39 cellular contexts compared by ENCODE assay signal in genomic region chr9:89187541-89187940, GRCh38. TPM values are rescaled to one million over a fixed set of nuclear protein-coding genes. Genes with fewer than 3 reads are reported as not detected.
"Had no signal": no experiment of that assay in that cellular context is flagged by ENCODE, and none has a peak within 500 bp of the region (broad histone marks: within the 10 kb centered on the region; RNA-seq: fewer than 3 reads in every experiment).

No MANE protein-coding gene starts in this region.

- H3K4me1 ChIP-seq: ascending aorta had no signal

- H3K27me3 Mint-ChIP-seq: brain had no signal

- H3K36me3 Mint-ChIP-seq: activated CD8-positive, alpha-beta memory T cell treated with anti-CD3 and anti-CD28 coated beads, Interleukin-2, amount 10 ng/mL, durations not matched to agents 7 days and 5 days; activated naive CD4-positive, alpha-beta T cell treated with anti-CD3 and anti-CD28 coated beads, Interleukin-2, amount 10 ng/mL, durations not matched to agents 7 days and 5 days; activated naive CD4-positive, alpha-beta T cell treated with anti-CD3 and anti-CD28 coated beads, Interleukin-2, amount 50 U/mL, for 24 hours; activated naive CD8-positive, alpha-beta T cell treated with anti-CD3 and anti-CD28 coated beads, Interleukin-2, amount 10 ng/mL, durations not matched to agents 7 days and 5 days; brain had no signal

- DNase-seq: activated B cell treated with CpG ODN at 0.5 μM for 24 hours; activated CD4-positive, alpha-beta memory T cell treated with anti-CD3 and anti-CD28 coated beads, Interleukin-2, amount 10 ng/mL, durations not matched to agents 7 days and 5 days; activated CD4-positive, alpha-beta T cell treated with anti-CD3 and anti-CD28 coated beads for 1 hour; activated CD4-positive, alpha-beta T cell treated with anti-CD3 and anti-CD28 coated beads for 36 hours; activated CD4-positive, alpha-beta T cell treated with anti-CD3 and anti-CD28 coated beads for 48 hours; activated CD4-positive, alpha-beta T cell treated with anti-CD3 and anti-CD28 coated beads, Interleukin-2, amount 10 ng/mL, durations not matched to agents 7 days and 5 days; activated CD4-positive, alpha-beta T cell treated with anti-CD3 and anti-CD28 coated beads, Interleukin-2, amount 50 U/mL, for 48 hours; activated CD8-positive, alpha-beta memory T cell treated with anti-CD3 and anti-CD28 coated beads for 24 hours; activated CD8-positive, alpha-beta memory T cell treated with anti-CD3 and anti-CD28 coated beads, Interleukin-2, amount 10 ng/mL, durations not matched to agents 7 days and 5 days; activated CD8-positive, alpha-beta memory T cell treated with anti-CD3 and anti-CD28 coated beads, Interleukin-2, amount 50 U/mL, for 48 hours; activated CD8-positive, alpha-beta T cell treated with anti-CD3 and anti-CD28 coated beads, Interleukin-2, amount 10 ng/mL, durations not matched to agents 7 days and 5 days; activated effector memory CD4-positive, alpha-beta T cell treated with Interleukin-2 at 50 U/mL for 16 hours; activated gamma-delta T cell; activated naive CD4-positive, alpha-beta T cell treated with anti-CD3 and anti-CD28 coated beads, Interleukin-2, amount 10 ng/mL, durations not matched to agents 7 days and 5 days; activated naive CD4-positive, alpha-beta T cell treated with Interleukin-2 at 50 U/mL for 16 hours; activated naive CD8-positive, alpha-beta T cell treated with anti-CD3 and anti-CD28 coated beads, Interleukin-2, amount 10 ng/mL, durations not matched to agents 7 days and 5 days; activated naive CD8-positive, alpha-beta T cell treated with anti-CD3 and anti-CD28 coated beads, Interleukin-2, amount 50 U/mL, for 24 hours; activated T-cell treated with anti-CD3 and anti-CD28 coated beads, Interleukin-2, amount 50 U/mL, for 24 hours; activated T-cell treated with anti-CD3 and anti-CD28 coated beads, Interleukin-2, amount 50 U/mL, for 48 hours; amygdala; anterior cingulate cortex; caudate nucleus; cerebellar nuclear complex; T-cell; T-helper 17 cell; T-helper 9 cell had no signal

- H3K27ac Mint-ChIP-seq: activated B cell treated with CpG ODN at 0.5 μM for 24 hours; activated CD4-positive, alpha-beta memory T cell treated with anti-CD3 and anti-CD28 coated beads, Interleukin-2, amount 10 ng/mL, durations not matched to agents 7 days and 5 days; activated CD4-positive, alpha-beta T cell treated with anti-CD3 and anti-CD28 coated beads for 36 hours; activated CD4-positive, alpha-beta T cell treated with anti-CD3 and anti-CD28 coated beads, Interleukin-2, amount 10 ng/mL, durations not matched to agents 7 days and 5 days; activated CD8-positive, alpha-beta memory T cell treated with anti-CD3 and anti-CD28 coated beads, Interleukin-2, amount 10 ng/mL, durations not matched to agents 7 days and 5 days; activated CD8-positive, alpha-beta T cell treated with anti-CD3 and anti-CD28 coated beads, Interleukin-2, amount 10 ng/mL, durations not matched to agents 7 days and 5 days; activated naive CD4-positive, alpha-beta T cell treated with anti-CD3 and anti-CD28 coated beads, Interleukin-2, amount 10 ng/mL, durations not matched to agents 7 days and 5 days; activated naive CD4-positive, alpha-beta T cell treated with anti-CD3 and anti-CD28 coated beads, Interleukin-2, amount 50 U/mL, for 24 hours; activated naive CD8-positive, alpha-beta T cell; activated naive CD8-positive, alpha-beta T cell treated with anti-CD3 and anti-CD28 coated beads, Interleukin-2, amount 10 ng/mL, durations not matched to agents 7 days and 5 days; activated naive CD8-positive, alpha-beta T cell treated with anti-CD3 and anti-CD28 coated beads, Interleukin-2, amount 50 U/mL, for 24 hours; activated T-cell treated with anti-CD3 and anti-CD28 coated beads, Interleukin-2, amount 50 U/mL, for 24 hours; activated T-helper 2 cell treated with anti-CD3 and anti-CD28 coated beads, Interferon-gamma antibody, Interleukin-2, Interleukin-4, amounts not matched to agents 10 μg/mL and 5 μg/mL and 100 μg/mL, durations not matched to agents 14 hours and 24 hours and 36 hours; T-cell; T-helper 17 cell had no signal

- H3K4me3 Mint-ChIP-seq: activated B cell treated with CpG ODN at 0.5 μM for 24 hours; activated CD4-positive, alpha-beta memory T cell treated with anti-CD3 and anti-CD28 coated beads, Interleukin-2, amount 10 ng/mL, durations not matched to agents 7 days and 5 days; activated CD4-positive, alpha-beta T cell treated with anti-CD3 and anti-CD28 coated beads for 36 hours; activated CD4-positive, alpha-beta T cell treated with anti-CD3 and anti-CD28 coated beads, Interleukin-2, amount 10 ng/mL, durations not matched to agents 7 days and 5 days; activated CD8-positive, alpha-beta memory T cell treated with anti-CD3 and anti-CD28 coated beads, Interleukin-2, amount 10 ng/mL, durations not matched to agents 7 days and 5 days; activated CD8-positive, alpha-beta T cell treated with anti-CD3 and anti-CD28 coated beads, Interleukin-2, amount 10 ng/mL, durations not matched to agents 7 days and 5 days; activated naive CD4-positive, alpha-beta T cell treated with anti-CD3 and anti-CD28 coated beads, Interleukin-2, amount 10 ng/mL, durations not matched to agents 7 days and 5 days; activated naive CD4-positive, alpha-beta T cell treated with anti-CD3 and anti-CD28 coated beads, Interleukin-2, amount 50 U/mL, for 24 hours; activated naive CD8-positive, alpha-beta T cell; activated naive CD8-positive, alpha-beta T cell treated with anti-CD3 and anti-CD28 coated beads, Interleukin-2, amount 10 ng/mL, durations not matched to agents 7 days and 5 days; activated naive CD8-positive, alpha-beta T cell treated with anti-CD3 and anti-CD28 coated beads, Interleukin-2, amount 50 U/mL, for 24 hours; activated T-cell treated with anti-CD3 and anti-CD28 coated beads, Interleukin-2, amount 50 U/mL, for 24 hours; brain; central memory CD8-positive, alpha-beta T cell; T-cell; T-helper 17 cell had no signal

- H3K27me3 ChIP-seq: ascending aorta, cardiac muscle cell had no signal

- ATAC-seq: activated CD4-positive, alpha-beta T cell treated with anti-CD3 and anti-CD28 coated beads for 36 hours; activated CD4-positive, CD25-positive, alpha-beta regulatory T cell treated with anti-CD3 and anti-CD28 coated beads, Interleukin-2, amount 50 U/mL, for 24 hours; activated CD8-positive, alpha-beta memory T cell treated with anti-CD3 and anti-CD28 coated beads, Interleukin-2, amount 10 ng/mL, durations not matched to agents 7 days and 5 days; activated CD8-positive, alpha-beta T cell treated with anti-CD3 and anti-CD28 coated beads, Interleukin-2, amount 10 ng/mL, durations not matched to agents 7 days and 5 days; activated naive CD8-positive, alpha-beta T cell treated with anti-CD3 and anti-CD28 coated beads, Interleukin-2, amount 50 U/mL, for 24 hours; T-cell; T-helper 17 cell had no signal

- FAIRE-seq: bronchial epithelial cell, TTC549 had no signal

- H3K9me3 Mint-ChIP-seq: activated CD4-positive, alpha-beta memory T cell treated with anti-CD3 and anti-CD28 coated beads, Interleukin-2, amount 10 ng/mL, durations not matched to agents 7 days and 5 days; activated naive CD4-positive, alpha-beta T cell treated with anti-CD3 and anti-CD28 coated beads, Interleukin-2, amount 10 ng/mL, durations not matched to agents 7 days and 5 days; activated naive CD8-positive, alpha-beta T cell treated with anti-CD3 and anti-CD28 coated beads, Interleukin-2, amount 10 ng/mL, durations not matched to agents 7 days and 5 days; activated T-helper 2 cell treated with anti-CD3 and anti-CD28 coated beads, Interferon-gamma antibody, Interleukin-2, Interleukin-4, amounts not matched to agents 10 μg/mL and 5 μg/mL and 100 μg/mL, durations not matched to agents 14 hours and 24 hours and 36 hours; central memory CD8-positive, alpha-beta T cell had no signal

- H3K4me3 ChIP-seq: ascending aorta, cardiac muscle cell had no signal

- H3K4me1 Mint-ChIP-seq: activated B cell treated with CpG ODN at 0.5 μM for 24 hours; activated CD4-positive, alpha-beta memory T cell treated with anti-CD3 and anti-CD28 coated beads, Interleukin-2, amount 10 ng/mL, durations not matched to agents 7 days and 5 days; activated CD4-positive, alpha-beta T cell treated with anti-CD3 and anti-CD28 coated beads for 36 hours; activated CD4-positive, alpha-beta T cell treated with anti-CD3 and anti-CD28 coated beads, Interleukin-2, amount 10 ng/mL, durations not matched to agents 7 days and 5 days; activated CD8-positive, alpha-beta memory T cell treated with anti-CD3 and anti-CD28 coated beads, Interleukin-2, amount 10 ng/mL, durations not matched to agents 7 days and 5 days; activated naive CD4-positive, alpha-beta T cell treated with anti-CD3 and anti-CD28 coated beads, Interleukin-2, amount 10 ng/mL, durations not matched to agents 7 days and 5 days; activated naive CD4-positive, alpha-beta T cell treated with anti-CD3 and anti-CD28 coated beads, Interleukin-2, amount 50 U/mL, for 24 hours; activated naive CD8-positive, alpha-beta T cell treated with anti-CD3 and anti-CD28 coated beads, Interleukin-2, amount 10 ng/mL, durations not matched to agents 7 days and 5 days; activated naive CD8-positive, alpha-beta T cell treated with anti-CD3 and anti-CD28 coated beads, Interleukin-2, amount 50 U/mL, for 24 hours; central memory CD8-positive, alpha-beta T cell; T-cell had no signal

- H3K27ac ChIP-seq: ascending aorta, cardiac muscle cell, VCaP had no signal

- H3K36me3 ChIP-seq: ascending aorta, cardiac muscle cell had no signal

RNA-seq across cellular contexts. Expression of gene SHC3, which starts 8.9 kb away (rescaled TPM):
- total RNA-seq: activated B cell treated with CpG ODN at 0.5 μM for 24 hours; activated CD4-positive, alpha-beta memory T cell treated with anti-CD3 and anti-CD28 coated beads, Interleukin-2, amount 10 ng/mL, durations not matched to agents 7 days and 5 days; activated CD4-positive, alpha-beta T cell treated with anti-CD3 and anti-CD28 coated beads for 36 hours; activated CD4-positive, alpha-beta T cell treated with anti-CD3 and anti-CD28 coated beads, Interleukin-2, amount 10 ng/mL, durations not matched to agents 7 days and 5 days; activated CD8-positive, alpha-beta memory T cell treated with anti-CD3 and anti-CD28 coated beads, Interleukin-2, amount 10 ng/mL, durations not matched to agents 7 days and 5 days; activated CD8-positive, alpha-beta T cell treated with anti-CD3 and anti-CD28 coated beads, Interleukin-2, amount 10 ng/mL, durations not matched to agents 7 days and 5 days; activated naive CD8-positive, alpha-beta T cell treated with anti-CD3 and anti-CD28 coated beads, Interleukin-2, amount 10 ng/mL, durations not matched to agents 7 days and 5 days; activated T-helper 2 cell treated with anti-CD3 and anti-CD28 coated beads, Interferon-gamma antibody, Interleukin-2, Interleukin-4, amounts not matched to agents 10 μg/mL and 5 μg/mL and 100 μg/mL, durations not matched to agents 14 hours and 24 hours and 36 hours; T-helper 1 cell treated with Interleukin-12 subunit alpha and Interleukin-12 subunit beta and Interleukin-4 antibody, amounts not matched to agents 30 ng/mL and 1 ng/mL, for 36 hours; T-helper 17 cell; T-helper 2 cell treated with Interferon-gamma antibody and Interleukin-4, amounts not matched to agents 100 ng/mL and 5 ng/mL, for 36 hours had no signal
